29 cellular contexts compared by ENCODE assay signal in the genomic region with DNA sequence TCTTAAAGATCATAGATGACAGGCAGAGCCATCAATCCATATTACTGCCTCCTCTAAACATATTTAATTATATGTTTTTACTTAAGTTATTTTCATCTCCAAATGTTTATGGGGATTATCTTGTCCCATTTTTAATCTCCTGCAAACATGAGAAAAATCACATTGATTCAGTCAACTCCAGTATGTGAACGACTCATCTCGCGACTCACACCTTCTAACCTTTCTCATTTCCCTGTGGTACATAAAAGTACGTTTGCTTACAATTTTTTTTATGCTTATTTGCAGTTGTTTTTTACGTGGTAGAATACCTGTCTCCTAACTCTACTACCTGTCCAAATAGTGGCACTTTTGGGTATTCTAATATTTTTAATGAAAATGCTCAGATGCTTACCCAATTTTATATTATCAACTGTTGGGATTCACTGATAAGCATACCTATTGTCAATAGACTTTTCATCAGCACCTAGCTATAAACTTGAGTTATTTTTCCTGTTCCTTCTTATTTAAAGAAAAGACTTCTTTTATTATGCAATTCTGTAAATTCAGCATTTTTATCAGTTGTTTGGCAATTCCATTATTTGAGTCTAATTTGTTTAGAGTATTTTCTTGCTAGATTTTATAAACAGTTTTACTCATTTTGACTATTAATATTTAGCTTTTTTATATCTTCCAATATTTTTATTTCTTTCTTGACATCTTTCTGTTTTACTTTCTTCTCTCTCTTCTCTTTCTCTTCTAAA.
A peak's percentile ranks its signal among the peaks of the same experiment; 100 is the strongest.
DNase-seq lines count a peak whose midpoint lies in the region; ATAC-seq and TF ChIP-seq lines count a peak whose summit lies in the region.
"Had no signal": no experiment of that assay in that cellular context is flagged by ENCODE, and none has a peak within 500 bp of the region (broad histone marks: within the 10 kb centered on the region; RNA-seq: fewer than 3 reads in every experiment).

No MANE protein-coding gene starts in this region.

- TF ChIP-seq CTCF in epithelial cell of esophagus (IDR thresholded peaks at IDR 0.05; ENCODE audit: insufficient read depth, low read depth, low read length, missing control alignments) = no peak

- H3K4me3 Mint-ChIP-seq in activated CD4-positive, alpha-beta T cell treated with anti-CD3 and anti-CD28 coated beads for 36 hours = no peak overlapping the region
- H3K4me3 Mint-ChIP-seq: activated CD8-positive, alpha-beta memory T cell treated with anti-CD3 and anti-CD28 coated beads, Interleukin-2, amount 10 ng/mL, durations not matched to agents 7 days and 5 days; activated naive CD4-positive, alpha-beta T cell treated with anti-CD3 and anti-CD28 coated beads, Interleukin-2, amount 10 ng/mL, durations not matched to agents 7 days and 5 days; neural progenitor cell had no signal

- no peak overlapping the region for H3K27ac Mint-ChIP-seq in activated CD4-positive, alpha-beta T cell treated with anti-CD3 and anti-CD28 coated beads for 36 hours
- H3K27ac Mint-ChIP-seq: activated CD8-positive, alpha-beta memory T cell treated with anti-CD3 and anti-CD28 coated beads, Interleukin-2, amount 10 ng/mL, durations not matched to agents 7 days and 5 days; activated naive CD4-positive, alpha-beta T cell treated with anti-CD3 and anti-CD28 coated beads, Interleukin-2, amount 10 ng/mL, durations not matched to agents 7 days and 5 days; neural progenitor cell had no signal

- H3K27me3 Mint-ChIP-seq in activated CD4-positive, alpha-beta T cell treated with anti-CD3 and anti-CD28 coated beads for 36 hours = peaks cover 6% of the 10 kb centered on the region

- H3K9me3 Mint-ChIP-seq in activated CD4-positive, alpha-beta T cell treated with anti-CD3 and anti-CD28 coated beads for 36 hours (ENCODE audit: low read depth) = no peaks in the 10 kb centered on the region
- H3K9me3 Mint-ChIP-seq: activated naive CD4-positive, alpha-beta T cell treated with anti-CD3 and anti-CD28 coated beads, Interleukin-2, amount 10 ng/mL, durations not matched to agents 7 days and 5 days; neural progenitor cell had no signal

- H3K36me3 Mint-ChIP-seq in activated CD4-positive, alpha-beta T cell treated with anti-CD3 and anti-CD28 coated beads for 36 hours (ENCODE audit: low read depth) = no peaks in the 10 kb centered on the region
- H3K36me3 Mint-ChIP-seq: activated CD8-positive, alpha-beta memory T cell treated with anti-CD3 and anti-CD28 coated beads, Interleukin-2, amount 10 ng/mL, durations not matched to agents 7 days and 5 days; activated naive CD4-positive, alpha-beta T cell treated with anti-CD3 and anti-CD28 coated beads, Interleukin-2, amount 10 ng/mL, durations not matched to agents 7 days and 5 days; neural progenitor cell had no signal

- peak; percentile 56 for DNase-seq in activated CD4-positive, alpha-beta T cell treated with anti-CD3 and anti-CD28 coated beads for 36 hours
- no peak for DNase-seq in activated CD4-positive, alpha-beta T cell treated with anti-CD3 and anti-CD28 coated beads for 1 hour
- DNase-seq in A172 (ENCODE audit: low spot score) (peak; percentile 29), M059J (ENCODE audit: low read depth) (peak; percentile 23), epithelial cell of esophagus (ENCODE audit: low read depth) (peak; percentile 45), amygdala (lab: John Stamatoyannopoulos, UW) (no peak), OCI-M2 (lab: John Stamatoyannopoulos, UW; ENCODE audit: unreplicated experiment) (no peak), cortex of kidney (lab: John Stamatoyannopoulos, UW) (no peak)
- DNase-seq: 8988T; activated CD4-positive, alpha-beta T cell treated with anti-CD3 and anti-CD28 coated beads for 4 hours; activated CD8-positive, alpha-beta memory T cell treated with anti-CD3 and anti-CD28 coated beads, Interleukin-2, amount 10 ng/mL, durations not matched to agents 7 days and 5 days; activated naive CD4-positive, alpha-beta T cell treated with anti-CD3 and anti-CD28 coated beads, Interleukin-2, amount 10 ng/mL, durations not matched to agents 7 days and 5 days; amniotic stem cell; brain microvascular endothelial cell; GOT3; Karpas-422; left ventricle myocardium superior; NCI-H1436 treated with DMSO at 0.1 percent for 48 hours; NCI-H2081 treated with DMSO at 0.1 percent for 48 hours; NCI-H345; NCI-H69; pancreas; Peyer's patch; SIG-M5; small intestine; SW 1271; thyroid gland; uterus had no signal

- intact Hi-C loops in activated CD4-positive, alpha-beta T cell treated with anti-CD3 and anti-CD28 coated beads for 36 hours (cut with DNase I, micrococcal nuclease) = loop anchor here in 1 of 2 experiments (2.0 kb wide), 1 partner anchor 29 kb away; no protein-coding TSS in a partner anchor

- ATAC-seq in activated CD4-positive, alpha-beta T cell treated with anti-CD3 and anti-CD28 coated beads for 36 hours = peak; percentile 42
- ATAC-seq: activated CD8-positive, alpha-beta memory T cell treated with anti-CD3 and anti-CD28 coated beads, Interleukin-2, amount 10 ng/mL, durations not matched to agents 7 days and 5 days; left ventricle myocardium superior; pancreas had no signal

- no peaks in the 10 kb centered on the region for H3K4me1 Mint-ChIP-seq in activated CD4-positive, alpha-beta T cell treated with anti-CD3 and anti-CD28 coated beads for 36 hours
- H3K4me1 Mint-ChIP-seq: activated naive CD4-positive, alpha-beta T cell treated with anti-CD3 and anti-CD28 coated beads, Interleukin-2, amount 10 ng/mL, durations not matched to agents 7 days and 5 days; neural progenitor cell had no signal

- no peak overlapping the region for H3K4me3 ChIP-seq in epithelial cell of esophagus (ENCODE audit: low read length)
- H3K4me3 ChIP-seq: neural progenitor cell, pancreas, Peyer's patch, thyroid gland, uterus had no signal

- CTCF ChIA-PET in activated CD4-positive, alpha-beta T cell treated with anti-CD3 and anti-CD28 coated beads for 36 hours (lab: Charles Lee) = interaction anchor here (1.0 kb wide), 1 partner anchor 69 kb away, joined by 3 read pairs; no protein-coding TSS in a partner anchor

- POLR2A ChIA-PET in activated CD4-positive, alpha-beta T cell treated with anti-CD3 and anti-CD28 coated beads for 36 hours (lab: Charles Lee) = interaction anchor here (0.7 kb wide), 1 partner anchor 9 kb away, joined by 3 read pairs; no protein-coding TSS in a partner anchor

Comparison
In these comparisons a context has a peak if more than half of its experiments do, and no peak if none do; other contexts are left out.
1. DNase-seq: peak in activated CD4-positive, alpha-beta T cell treated with anti-CD3 and anti-CD28 coated beads for 36 hours (single experiment), A172 (single experiment), M059J (single experiment) and epithelial cell of esophagus (single experiment); none in activated CD4-positive, alpha-beta T cell treated with anti-CD3 and anti-CD28 coated beads for 1 hour (single experiment), amygdala (0 of 56), OCI-M2 (single experiment) and cortex of kidney (single experiment).